In the genomic region with DNA sequence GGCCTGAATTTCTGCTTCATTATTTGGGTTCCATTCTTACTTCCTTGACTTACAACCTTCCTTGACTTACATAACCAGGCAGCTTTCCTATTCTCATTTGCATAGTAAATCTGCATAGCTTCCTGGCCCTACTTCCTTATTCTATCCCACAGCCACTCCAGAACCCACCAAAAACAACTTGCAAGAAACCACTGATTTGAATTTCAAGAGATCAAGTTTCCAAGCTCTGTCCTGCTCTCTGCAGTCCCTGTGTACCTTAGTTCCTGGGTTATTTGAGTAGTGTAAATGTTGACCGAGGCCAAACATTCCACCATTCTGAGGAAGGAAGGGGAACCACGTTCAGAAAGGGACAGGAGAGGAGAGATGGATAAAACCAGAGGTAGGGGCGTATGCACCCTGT, we compare ENCODE assay signal across 1 cellular context.
TF ChIP-seq lines count a peak whose summit lies in the region.

No MANE protein-coding gene starts in this region.

TF ChIP-seq in H1, 55 proteins besides CTCF, POLR2A, EP300 and RAD21:
- TF ChIP-seq KDM5A (IDR thresholded peaks at IDR 0.05; ENCODE audit: low read length) (no peak), CHD1 (IDR thresholded peaks at IDR 0.05; ENCODE audit: low read depth, low read length) (no peak), CREB1 (IDR thresholded peaks at IDR 0.05) (no peak), GABPA (IDR thresholded peaks at IDR 0.05; ENCODE audit: borderline replicate concordance, insufficient read depth, low read length) (no peak), RFX5 (IDR thresholded peaks at IDR 0.05; ENCODE audit: borderline replicate concordance, low read depth, low read length) (no peak), SIRT6 (IDR thresholded peaks at IDR 0.05; ENCODE audit: low read length) (no peak), TAF7 (optimal IDR thresholded peaks at IDR 0.05; ENCODE audit: borderline replicate concordance, low read depth, low read length) (no peak), RBBP5 (IDR thresholded peaks at IDR 0.05; ENCODE audit: borderline replicate concordance, low read depth, low read length) (no peak), GTF2F1 (IDR thresholded peaks at IDR 0.05; ENCODE audit: borderline replicate concordance, low read depth, low read length) (no peak), SUZ12 (IDR thresholded peaks at IDR 0.05; ENCODE audit: low read length) (no peak), CHD2 (IDR thresholded peaks at IDR 0.05; ENCODE audit: low read length) (no peak), CBX8 (IDR thresholded peaks at IDR 0.05; ENCODE audit: borderline replicate concordance, low read depth, low read length) (no peak), TBP (IDR thresholded peaks at IDR 0.05; ENCODE audit: low read depth, low read length) (no peak)
- TF ChIP-seq, protein P1, sequence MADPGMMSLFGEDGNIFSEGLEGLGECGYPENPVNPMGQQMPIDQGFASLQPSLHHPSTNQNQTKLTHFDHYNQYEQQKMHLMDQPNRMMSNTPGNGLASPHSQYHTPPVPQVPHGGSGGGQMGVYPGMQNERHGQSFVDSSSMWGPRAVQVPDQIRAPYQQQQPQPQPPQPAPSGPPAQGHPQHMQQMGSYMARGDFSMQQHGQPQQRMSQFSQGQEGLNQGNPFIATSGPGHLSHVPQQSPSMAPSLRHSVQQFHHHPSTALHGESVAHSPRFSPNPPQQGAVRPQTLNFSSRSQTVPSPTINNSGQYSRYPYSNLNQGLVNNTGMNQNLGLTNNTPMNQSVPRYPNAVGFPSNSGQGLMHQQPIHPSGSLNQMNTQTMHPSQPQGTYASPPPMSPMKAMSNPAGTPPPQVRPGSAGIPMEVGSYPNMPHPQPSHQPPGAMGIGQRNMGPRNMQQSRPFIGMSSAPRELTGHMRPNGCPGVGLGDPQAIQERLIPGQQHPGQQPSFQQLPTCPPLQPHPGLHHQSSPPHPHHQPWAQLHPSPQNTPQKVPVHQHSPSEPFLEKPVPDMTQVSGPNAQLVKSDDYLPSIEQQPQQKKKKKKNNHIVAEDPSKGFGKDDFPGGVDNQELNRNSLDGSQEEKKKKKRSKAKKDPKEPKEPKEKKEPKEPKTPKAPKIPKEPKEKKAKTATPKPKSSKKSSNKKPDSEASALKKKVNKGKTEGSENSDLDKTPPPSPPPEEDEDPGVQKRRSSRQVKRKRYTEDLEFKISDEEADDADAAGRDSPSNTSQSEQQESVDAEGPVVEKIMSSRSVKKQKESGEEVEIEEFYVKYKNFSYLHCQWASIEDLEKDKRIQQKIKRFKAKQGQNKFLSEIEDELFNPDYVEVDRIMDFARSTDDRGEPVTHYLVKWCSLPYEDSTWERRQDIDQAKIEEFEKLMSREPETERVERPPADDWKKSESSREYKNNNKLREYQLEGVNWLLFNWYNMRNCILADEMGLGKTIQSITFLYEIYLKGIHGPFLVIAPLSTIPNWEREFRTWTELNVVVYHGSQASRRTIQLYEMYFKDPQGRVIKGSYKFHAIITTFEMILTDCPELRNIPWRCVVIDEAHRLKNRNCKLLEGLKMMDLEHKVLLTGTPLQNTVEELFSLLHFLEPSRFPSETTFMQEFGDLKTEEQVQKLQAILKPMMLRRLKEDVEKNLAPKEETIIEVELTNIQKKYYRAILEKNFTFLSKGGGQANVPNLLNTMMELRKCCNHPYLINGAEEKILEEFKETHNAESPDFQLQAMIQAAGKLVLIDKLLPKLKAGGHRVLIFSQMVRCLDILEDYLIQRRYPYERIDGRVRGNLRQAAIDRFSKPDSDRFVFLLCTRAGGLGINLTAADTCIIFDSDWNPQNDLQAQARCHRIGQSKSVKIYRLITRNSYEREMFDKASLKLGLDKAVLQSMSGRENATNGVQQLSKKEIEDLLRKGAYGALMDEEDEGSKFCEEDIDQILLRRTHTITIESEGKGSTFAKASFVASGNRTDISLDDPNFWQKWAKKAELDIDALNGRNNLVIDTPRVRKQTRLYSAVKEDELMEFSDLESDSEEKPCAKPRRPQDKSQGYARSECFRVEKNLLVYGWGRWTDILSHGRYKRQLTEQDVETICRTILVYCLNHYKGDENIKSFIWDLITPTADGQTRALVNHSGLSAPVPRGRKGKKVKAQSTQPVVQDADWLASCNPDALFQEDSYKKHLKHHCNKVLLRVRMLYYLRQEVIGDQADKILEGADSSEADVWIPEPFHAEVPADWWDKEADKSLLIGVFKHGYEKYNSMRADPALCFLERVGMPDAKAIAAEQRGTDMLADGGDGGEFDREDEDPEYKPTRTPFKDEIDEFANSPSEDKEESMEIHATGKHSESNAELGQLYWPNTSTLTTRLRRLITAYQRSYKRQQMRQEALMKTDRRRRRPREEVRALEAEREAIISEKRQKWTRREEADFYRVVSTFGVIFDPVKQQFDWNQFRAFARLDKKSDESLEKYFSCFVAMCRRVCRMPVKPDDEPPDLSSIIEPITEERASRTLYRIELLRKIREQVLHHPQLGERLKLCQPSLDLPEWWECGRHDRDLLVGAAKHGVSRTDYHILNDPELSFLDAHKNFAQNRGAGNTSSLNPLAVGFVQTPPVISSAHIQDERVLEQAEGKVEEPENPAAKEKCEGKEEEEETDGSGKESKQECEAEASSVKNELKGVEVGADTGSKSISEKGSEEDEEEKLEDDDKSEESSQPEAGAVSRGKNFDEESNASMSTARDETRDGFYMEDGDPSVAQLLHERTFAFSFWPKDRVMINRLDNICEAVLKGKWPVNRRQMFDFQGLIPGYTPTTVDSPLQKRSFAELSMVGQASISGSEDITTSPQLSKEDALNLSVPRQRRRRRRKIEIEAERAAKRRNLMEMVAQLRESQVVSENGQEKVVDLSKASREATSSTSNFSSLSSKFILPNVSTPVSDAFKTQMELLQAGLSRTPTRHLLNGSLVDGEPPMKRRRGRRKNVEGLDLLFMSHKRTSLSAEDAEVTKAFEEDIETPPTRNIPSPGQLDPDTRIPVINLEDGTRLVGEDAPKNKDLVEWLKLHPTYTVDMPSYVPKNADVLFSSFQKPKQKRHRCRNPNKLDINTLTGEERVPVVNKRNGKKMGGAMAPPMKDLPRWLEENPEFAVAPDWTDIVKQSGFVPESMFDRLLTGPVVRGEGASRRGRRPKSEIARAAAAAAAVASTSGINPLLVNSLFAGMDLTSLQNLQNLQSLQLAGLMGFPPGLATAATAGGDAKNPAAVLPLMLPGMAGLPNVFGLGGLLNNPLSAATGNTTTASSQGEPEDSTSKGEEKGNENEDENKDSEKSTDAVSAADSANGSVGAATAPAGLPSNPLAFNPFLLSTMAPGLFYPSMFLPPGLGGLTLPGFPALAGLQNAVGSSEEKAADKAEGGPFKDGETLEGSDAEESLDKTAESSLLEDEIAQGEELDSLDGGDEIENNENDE (IDR thresholded peaks at IDR 0.05; ENCODE audit: insufficient replicate concordance, low read length), result no peak
- TF ChIP-seq, protein P2, sequence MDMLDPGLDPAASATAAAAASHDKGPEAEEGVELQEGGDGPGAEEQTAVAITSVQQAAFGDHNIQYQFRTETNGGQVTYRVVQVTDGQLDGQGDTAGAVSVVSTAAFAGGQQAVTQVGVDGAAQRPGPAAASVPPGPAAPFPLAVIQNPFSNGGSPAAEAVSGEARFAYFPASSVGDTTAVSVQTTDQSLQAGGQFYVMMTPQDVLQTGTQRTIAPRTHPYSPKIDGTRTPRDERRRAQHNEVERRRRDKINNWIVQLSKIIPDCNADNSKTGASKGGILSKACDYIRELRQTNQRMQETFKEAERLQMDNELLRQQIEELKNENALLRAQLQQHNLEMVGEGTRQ (IDR thresholded peaks at IDR 0.05; ENCODE audit: low read length), result no peak
- TF ChIP-seq, protein P3, sequence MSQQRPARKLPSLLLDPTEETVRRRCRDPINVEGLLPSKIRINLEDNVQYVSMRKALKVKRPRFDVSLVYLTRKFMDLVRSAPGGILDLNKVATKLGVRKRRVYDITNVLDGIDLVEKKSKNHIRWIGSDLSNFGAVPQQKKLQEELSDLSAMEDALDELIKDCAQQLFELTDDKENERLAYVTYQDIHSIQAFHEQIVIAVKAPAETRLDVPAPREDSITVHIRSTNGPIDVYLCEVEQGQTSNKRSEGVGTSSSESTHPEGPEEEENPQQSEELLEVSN (IDR thresholded peaks at IDR 0.05), result no peak
